In genomic region chr10:69088471-69088769, GRCh38 we compare ENCODE assay signal across 8 cellular contexts. TPM values are rescaled to one million over a fixed set of nuclear protein-coding genes. Genes with fewer than 3 reads are reported as not detected.
DNase-seq lines count a peak whose midpoint lies in the region; ATAC-seq and TF ChIP-seq lines count a peak whose summit lies in the region.

No MANE protein-coding gene starts in this region.

- no peaks in the 10 kb centered on the region for H4K20me1 ChIP-seq in SK-N-SH (ENCODE audit: insufficient read depth)

- no peak for TF ChIP-seq CTCF in SK-N-SH (IDR thresholded peaks at IDR 0.05)
- no peak for TF ChIP-seq CTCF in WI38 (IDR thresholded peaks at IDR 0.05; ENCODE audit: low read depth, low read length)
- TF ChIP-seq CTCF in esophagus squamous epithelium (IDR thresholded peaks at IDR 0.05) = no peak

- peak overlapping the region; percentile 39; the same call in 1 of the 2 replicates for H2AFZ ChIP-seq in SK-N-SH (ENCODE audit: low read depth)

- TF ChIP-seq POLR2A in esophagus squamous epithelium (IDR thresholded peaks at IDR 0.05) = no peak

- POLR2A ChIA-PET in SK-N-SH (lab: Yijun Ruan, JAX) = no interaction called here

- H3K9me3 ChIP-seq in SK-N-SH (no peaks in the 10 kb centered on the region), esophagus squamous epithelium (no peaks in the 10 kb centered on the region)

- H3K4me2 ChIP-seq in SK-N-SH = no peak overlapping the region

- H3K36me3 ChIP-seq in SK-N-SH (replicated peaks in 1 of 2; ENCODE audit: control insufficient read depth in 1 of 2, insufficient read depth in 2 of 2, low read length in 1 of 2) (no peaks in the 10 kb centered on the region), esophagus squamous epithelium (no peaks in the 10 kb centered on the region)

- no peak overlapping the region for H3K9ac ChIP-seq in SK-N-SH

- 83% methylated on average over 3 of the region's 3 CpGs for WGBS in SK-N-SH (ENCODE audit: low lambda C conversion rate)
- WGBS in esophagus squamous epithelium, 2 donors = 46 to 47% methylated on average over 3 of the region's 3 CpGs

- H3K27me3 ChIP-seq in SK-N-SH (ENCODE audit: insufficient read depth) (no peaks in the 10 kb centered on the region), esophagus squamous epithelium (no peaks in the 10 kb centered on the region)

- CTCF ChIA-PET in SK-N-SH (lab: Yijun Ruan, JAX) = interaction anchor here (0.6 kb wide), 1 partner anchor 649 kb away, joined by 3 read pairs; no protein-coding TSS in a partner anchor

- H3K27me3 Mint-ChIP-seq in stimulated activated naive CD8-positive, alpha-beta T cell treated with anti-CD3 and anti-CD28 coated beads, Interleukin-15, amount 100 ng/mL, for 72 hours = no peaks in the 10 kb centered on the region

- intact Hi-C loops in esophagus squamous epithelium (cut with DNase I) = no loop called here

- no peaks in the 10 kb centered on the region for H3K9me2 ChIP-seq in SK-N-SH

- H3K27ac Mint-ChIP-seq in stimulated activated naive CD8-positive, alpha-beta T cell treated with anti-CD3 and anti-CD28 coated beads, Interleukin-15, amount 100 ng/mL, for 72 hours = peak overlapping the region; percentile 96 to 97

- no peak overlapping the region for H3K4me3 ChIP-seq in SK-N-SH (ENCODE audit: low read depth in 2 of 2, low read length in 1 of 2)
- peak overlapping the region; percentile 40 for H3K4me3 ChIP-seq in WI38 (ENCODE audit: low read depth, low read length)
- H3K4me3 ChIP-seq in esophagus squamous epithelium = peak overlapping the region; percentile 11 to 61 (median 43)

- TF ChIP-seq EP300 in SK-N-SH (IDR thresholded peaks at IDR 0.05; ENCODE audit: borderline replicate concordance in 1 of 2, low read depth in 1 of 2, low read length in 1 of 2) = no peak

- no peak for DNase-seq in SK-N-SH
- DNase-seq in esophagus squamous epithelium (lab: John Stamatoyannopoulos, UW) = no peak
- DNase-seq in stimulated activated naive CD8-positive, alpha-beta T cell treated with anti-CD3 and anti-CD28 coated beads, Interleukin-15, amount 100 ng/mL, for 72 hours = peak; percentile 32 to 39
- no peak for DNase-seq in cortex of kidney (lab: John Stamatoyannopoulos, UW)
- DNase-seq in GDM1 (lab: John Stamatoyannopoulos, UW) = no peak
- DNase-seq in HUDEP-2 (lab: John Stamatoyannopoulos, UW; ENCODE audit: unreplicated experiment in 76 of 76) = no peak

- H3K9me3 Mint-ChIP-seq in stimulated activated naive CD8-positive, alpha-beta T cell treated with anti-CD3 and anti-CD28 coated beads, Interleukin-15, amount 100 ng/mL, for 72 hours = no peaks in the 10 kb centered on the region

- no peak for ATAC-seq in SK-N-SH treated with all-trans-retinoic acid at 6 μM for 48 hours
- no peak for ATAC-seq in stimulated activated naive CD8-positive, alpha-beta T cell treated with anti-CD3 and anti-CD28 coated beads, Interleukin-15, amount 100 ng/mL, for 72 hours

- no peak for TF ChIP-seq RAD21 in SK-N-SH (IDR thresholded peaks at IDR 0.05; ENCODE audit: low read length)

- H3K27ac ChIP-seq in SK-N-SH (ENCODE audit: low read depth in 2 of 2, low read length in 1 of 2) (peak overlapping the region in 1 of 2 experiments; percentile 7; a peak in 1 of 4 replicates), esophagus squamous epithelium (peak overlapping the region; percentile 32 to 88 (median 86))

- H3F3A ChIP-seq in SK-N-SH (replicated peaks; ENCODE audit: insufficient read depth) = peaks cover 7% of the 10 kb centered on the region

- H3K4me1 Mint-ChIP-seq in stimulated activated naive CD8-positive, alpha-beta T cell treated with anti-CD3 and anti-CD28 coated beads, Interleukin-15, amount 100 ng/mL, for 72 hours = peaks cover 51% of the 10 kb centered on the region

- H3K4me1 ChIP-seq in SK-N-SH (ENCODE audit: control insufficient read depth in 1 of 2, insufficient read depth in 2 of 2, low read depth in 1 of 2, low read length in 1 of 2) (no peaks in the 10 kb centered on the region), esophagus squamous epithelium (peaks cover 0 to 29% (median 3%) of the 10 kb centered on the region in 3 donors)

- no peaks in the 10 kb centered on the region for H3K79me2 ChIP-seq in SK-N-SH (ENCODE audit: insufficient read depth)

- H3K4me3 Mint-ChIP-seq in stimulated activated naive CD8-positive, alpha-beta T cell treated with anti-CD3 and anti-CD28 coated beads, Interleukin-15, amount 100 ng/mL, for 72 hours = peak overlapping the region; percentile 74 to 83

TF ChIP-seq in SK-N-SH, 30 proteins besides CTCF, POLR2A, EP300 and RAD21:
- no peak for TF ChIP-seq GATA2 (CRISPR knock-in tag; IDR thresholded peaks at IDR 0.05)
- no peak for TF ChIP-seq USF2 (IDR thresholded peaks at IDR 0.05; ENCODE audit: borderline replicate concordance, low read depth, low read length)
TF ChIP-seq in SK-N-SH: peak in this region for 0.

TF ChIP-seq in SK-N-SH treated with all-trans-retinoic acid at 6 μM for 48 hours, 23 proteins besides CTCF, POLR2A, EP300 and RAD21:
- TF ChIP-seq BACH2 (CRISPR knock-in tag; IDR thresholded peaks at IDR 0.05; ENCODE audit: borderline replicate concordance) (no peak), POU6F1 (CRISPR knock-in tag; IDR thresholded peaks at IDR 0.05; ENCODE audit: borderline replicate concordance, low read depth) (no peak), ZNF70 (CRISPR knock-in tag; IDR thresholded peaks at IDR 0.05) (no peak), RARB (CRISPR knock-in tag; IDR thresholded peaks at IDR 0.05) (no peak), ZC3H10 (CRISPR knock-in tag; IDR thresholded peaks at IDR 0.05) (no peak), SNAI2 (CRISPR knock-in tag; IDR thresholded peaks at IDR 0.05) (no peak), OSR1 (CRISPR knock-in tag; IDR thresholded peaks at IDR 0.05) (no peak), CSDC2 (CRISPR knock-in tag; IDR thresholded peaks at IDR 0.05) (no peak), CREB5 (CRISPR knock-in tag; IDR thresholded peaks at IDR 0.05; ENCODE audit: low read depth) (no peak)

RNA-seq across cellular contexts. Expression of gene SRGN, which starts 0.5 kb away (rescaled TPM):
- 0.06 and 0.10 TPM in 2 replicates for polyA plus RNA-seq in SK-N-SH (2012; rRNA removed)
- 0.07 TPM in 1 of 2 replicates, not detected in the other for polyA plus RNA-seq in SK-N-SH (2012; cell fraction: cytosol; rRNA removed)
- 0.05 TPM in 1 of 2 replicates, not detected in the other for polyA plus RNA-seq in SK-N-SH (2012; cell fraction: nucleus; rRNA removed)
- 10 to 100 TPM in 3 of 4 donors, 1 to 10 TPM in 1; 3.5 to 64.1 (median 37.9) TPM for total RNA-seq in esophagus squamous epithelium

RNA-seq across cellular contexts. Expression of gene VPS26A, which starts 35.6 kb away (rescaled TPM):
- 10.6 and 12.9 TPM in 2 replicates for polyA plus RNA-seq in SK-N-SH (2012; rRNA removed)
- 22.1 and 30.9 TPM in 2 replicates for polyA plus RNA-seq in SK-N-SH (2012; cell fraction: cytosol; rRNA removed)
- 3.1 and 8.3 TPM in 2 replicates for polyA plus RNA-seq in SK-N-SH (2012; cell fraction: nucleus; rRNA removed)
- 10 to 100 TPM; 31.5 to 43.1 (median 37.4) TPM for total RNA-seq in esophagus squamous epithelium

Comparison
In these comparisons a context has a peak if more than half of its experiments do, and no peak if none do; other contexts are left out.
1. DNase-seq: peak in stimulated activated naive CD8-positive, alpha-beta T cell treated with anti-CD3 and anti-CD28 coated beads, Interleukin-15, amount 100 ng/mL, for 72 hours (2 of 2); none in SK-N-SH (single experiment), esophagus squamous epithelium (single experiment), cortex of kidney (single experiment), GDM1 (single experiment) and HUDEP-2 (0 of 76).
2. H3K4me3 ChIP-seq: peak in WI38 (single experiment) and esophagus squamous epithelium (4 of 4); none in SK-N-SH (0 of 2).